In genomic region chr15:64146885-64147681, GRCh38 we compare ENCODE assay signal across 1 cellular context.
TF ChIP-seq lines count a peak whose summit lies in the region.

No MANE protein-coding gene starts in this region.

TF ChIP-seq in HepG2, 621 proteins besides CTCF, POLR2A, EP300 and RAD21 (continued from another document and continues in another):
- TF ChIP-seq TAF15 (IDR thresholded peaks at IDR 0.05; ENCODE audit: low read depth, low read length, poor library complexity, severe bottlenecking): no peak
- no peak for TF ChIP-seq SMARCE1 (IDR thresholded peaks at IDR 0.05; ENCODE audit: borderline replicate concordance)
- peak; percentile 65 for TF ChIP-seq GATAD2A (CRISPR knock-in tag; IDR thresholded peaks at IDR 0.05)
- TF ChIP-seq THAP9 (CRISPR knock-in tag; IDR thresholded peaks at IDR 0.05; ENCODE audit: borderline replicate concordance): peak; percentile 48; the same call in 1 of the 2 replicates
- no peak for TF ChIP-seq MIER2 (CRISPR knock-in tag; IDR thresholded peaks at IDR 0.05)
- TF ChIP-seq MLLT10 (CRISPR knock-in tag; IDR thresholded peaks at IDR 0.05): no peak
- no peak for TF ChIP-seq CEBPZ (IDR thresholded peaks at IDR 0.05; ENCODE audit: low read length)
- no peak for TF ChIP-seq ZNF792 (CRISPR knock-in tag; IDR thresholded peaks at IDR 0.05)
- no peak for TF ChIP-seq MED1 (CRISPR knock-in tag; IDR thresholded peaks at IDR 0.05)
- no peak for TF ChIP-seq RCOR2 (CRISPR knock-in tag; IDR thresholded peaks at IDR 0.05)
- TF ChIP-seq ZSCAN21 (CRISPR knock-in tag; IDR thresholded peaks at IDR 0.05; ENCODE audit: borderline replicate concordance): no peak
- TF ChIP-seq SRY (CRISPR knock-in tag; IDR thresholded peaks at IDR 0.05): no peak
- no peak for TF ChIP-seq CREBL2 (CRISPR knock-in tag; IDR thresholded peaks at IDR 0.05; ENCODE audit: borderline replicate concordance)
- no peak for TF ChIP-seq ZNF362 (CRISPR knock-in tag; IDR thresholded peaks at IDR 0.05; ENCODE audit: borderline replicate concordance)
- TF ChIP-seq ZNF644 (CRISPR knock-in tag; IDR thresholded peaks at IDR 0.05; ENCODE audit: low read depth): peak; percentile 58; the same call in 1 of the 2 replicates
- no peak for TF ChIP-seq ZNF878 (CRISPR knock-in tag; IDR thresholded peaks at IDR 0.05)
- TF ChIP-seq KDM5A (IDR thresholded peaks at IDR 0.05; ENCODE audit: borderline replicate concordance, low read length): no peak
- no peak for TF ChIP-seq ZNF570 (CRISPR knock-in tag; IDR thresholded peaks at IDR 0.05; ENCODE audit: borderline replicate concordance)
- TF ChIP-seq DNMT3B (CRISPR knock-in tag; conservative IDR thresholded peaks at IDR 0.05): no peak
- no peak for TF ChIP-seq PITX1 (CRISPR knock-in tag; IDR thresholded peaks at IDR 0.05)
- TF ChIP-seq ZNF142 (CRISPR knock-in tag; IDR thresholded peaks at IDR 0.05): no peak
- no peak for TF ChIP-seq HMGA1 (CRISPR knock-in tag; conservative IDR thresholded peaks at IDR 0.05)
- TF ChIP-seq HOXA3 (CRISPR knock-in tag; IDR thresholded peaks at IDR 0.05): peak; percentile 65
- TF ChIP-seq ZNF274 (CRISPR knock-in tag; IDR thresholded peaks at IDR 0.05): no peak
- TF ChIP-seq ZNF652 (CRISPR knock-in tag; IDR thresholded peaks at IDR 0.05; ENCODE audit: borderline replicate concordance, low read depth): no peak
- TF ChIP-seq ZNF788 (CRISPR knock-in tag; IDR thresholded peaks at IDR 0.05; ENCODE audit: borderline replicate concordance): peak; percentile 76; the same call in 1 of the 2 replicates
- no peak for TF ChIP-seq ATF2 (CRISPR knock-in tag; IDR thresholded peaks at IDR 0.05)
- TF ChIP-seq AHDC1 (CRISPR knock-in tag; IDR thresholded peaks at IDR 0.05; ENCODE audit: borderline replicate concordance): no peak
- no peak for TF ChIP-seq CSRNP2 (CRISPR knock-in tag; conservative IDR thresholded peaks at IDR 0.05; ENCODE audit: low read depth)
- TF ChIP-seq CREM (IDR thresholded peaks at IDR 0.05): no peak
- no peak for TF ChIP-seq CREM (CRISPR knock-in tag; IDR thresholded peaks at IDR 0.05)
- TF ChIP-seq U2AF1 (optimal IDR thresholded peaks at IDR 0.05; ENCODE audit: low read depth, low read length): no peak
- TF ChIP-seq ARNTL (CRISPR knock-in tag; IDR thresholded peaks at IDR 0.05): 0 out of 2 replicates have a peak, but pooled peaks have one; percentile 34
- no peak for TF ChIP-seq TIGD3 (CRISPR knock-in tag; IDR thresholded peaks at IDR 0.05; ENCODE audit: borderline replicate concordance)
